ENCODE assay signal across 1 cellular context in the genomic region with DNA sequence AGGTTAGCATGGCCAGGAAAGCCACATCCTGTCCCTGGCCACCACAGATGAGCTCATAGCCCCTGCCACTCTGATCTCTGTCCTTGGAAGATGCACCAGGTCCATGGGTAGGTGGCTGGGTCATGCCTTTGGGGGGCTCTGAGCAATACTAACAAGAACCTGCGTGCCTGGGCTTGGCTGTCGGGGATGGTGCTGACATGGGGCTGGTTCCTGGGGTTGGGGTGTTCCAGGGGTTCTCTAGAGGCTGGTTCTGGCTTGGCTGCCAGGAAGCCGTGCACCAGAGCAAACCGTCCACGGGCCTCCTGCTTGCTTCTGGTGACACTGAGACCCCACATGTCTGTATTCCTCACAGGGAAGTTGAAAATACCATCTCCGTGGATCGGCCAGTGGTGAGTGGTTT.
TF ChIP-seq lines count a peak whose summit lies in the region.

No MANE protein-coding gene starts in this region.

TF ChIP-seq in K562, 482 proteins besides CTCF, POLR2A, EP300 and RAD21:
- TF ChIP-seq, protein P1, sequence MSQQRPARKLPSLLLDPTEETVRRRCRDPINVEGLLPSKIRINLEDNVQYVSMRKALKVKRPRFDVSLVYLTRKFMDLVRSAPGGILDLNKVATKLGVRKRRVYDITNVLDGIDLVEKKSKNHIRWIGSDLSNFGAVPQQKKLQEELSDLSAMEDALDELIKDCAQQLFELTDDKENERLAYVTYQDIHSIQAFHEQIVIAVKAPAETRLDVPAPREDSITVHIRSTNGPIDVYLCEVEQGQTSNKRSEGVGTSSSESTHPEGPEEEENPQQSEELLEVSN (IDR thresholded peaks at IDR 0.05; ENCODE audit: borderline replicate concordance in 1 of 2, extremely low read depth in 1 of 2, insufficient read depth in 1 of 2, insufficient read length in 1 of 2, low read depth in 1 of 2, low read length in 1 of 2, poor library complexity in 1 of 2, severe bottlenecking in 1 of 2): no peak
- TF ChIP-seq BRD4 (IDR thresholded peaks at IDR 0.05): no peak
- no peak for TF ChIP-seq ZNF589 (CRISPR knock-in tag; IDR thresholded peaks at IDR 0.05; ENCODE audit: low read depth)
- TF ChIP-seq, protein P2, sequence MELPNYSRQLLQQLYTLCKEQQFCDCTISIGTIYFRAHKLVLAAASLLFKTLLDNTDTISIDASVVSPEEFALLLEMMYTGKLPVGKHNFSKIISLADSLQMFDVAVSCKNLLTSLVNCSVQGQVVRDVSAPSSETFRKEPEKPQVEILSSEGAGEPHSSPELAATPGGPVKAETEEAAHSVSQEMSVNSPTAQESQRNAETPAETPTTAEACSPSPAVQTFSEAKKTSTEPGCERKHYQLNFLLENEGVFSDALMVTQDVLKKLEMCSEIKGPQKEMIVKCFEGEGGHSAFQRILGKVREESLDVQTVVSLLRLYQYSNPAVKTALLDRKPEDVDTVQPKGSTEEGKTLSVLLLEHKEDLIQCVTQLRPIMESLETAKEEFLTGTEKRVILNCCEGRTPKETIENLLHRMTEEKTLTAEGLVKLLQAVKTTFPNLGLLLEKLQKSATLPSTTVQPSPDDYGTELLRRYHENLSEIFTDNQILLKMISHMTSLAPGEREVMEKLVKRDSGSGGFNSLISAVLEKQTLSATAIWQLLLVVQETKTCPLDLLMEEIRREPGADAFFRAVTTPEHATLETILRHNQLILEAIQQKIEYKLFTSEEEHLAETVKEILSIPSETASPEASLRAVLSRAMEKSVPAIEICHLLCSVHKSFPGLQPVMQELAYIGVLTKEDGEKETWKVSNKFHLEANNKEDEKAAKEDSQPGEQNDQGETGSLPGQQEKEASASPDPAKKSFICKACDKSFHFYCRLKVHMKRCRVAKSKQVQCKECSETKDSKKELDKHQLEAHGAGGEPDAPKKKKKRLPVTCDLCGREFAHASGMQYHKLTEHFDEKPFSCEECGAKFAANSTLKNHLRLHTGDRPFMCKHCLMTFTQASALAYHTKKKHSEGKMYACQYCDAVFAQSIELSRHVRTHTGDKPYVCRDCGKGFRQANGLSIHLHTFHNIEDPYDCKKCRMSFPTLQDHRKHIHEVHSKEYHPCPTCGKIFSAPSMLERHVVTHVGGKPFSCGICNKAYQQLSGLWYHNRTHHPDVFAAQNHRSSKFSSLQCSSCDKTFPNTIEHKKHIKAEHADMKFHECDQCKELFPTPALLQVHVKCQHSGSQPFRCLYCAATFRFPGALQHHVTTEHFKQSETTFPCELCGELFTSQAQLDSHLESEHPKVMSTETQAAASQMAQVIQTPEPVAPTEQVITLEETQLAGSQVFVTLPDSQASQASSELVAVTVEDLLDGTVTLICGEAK (IDR thresholded peaks at IDR 0.05): no peak
- TF ChIP-seq, protein P2 (CRISPR knock-in tag; IDR thresholded peaks at IDR 0.05): no peak
- no peak for TF ChIP-seq BRF1 (IDR thresholded peaks at IDR 0.05; ENCODE audit: borderline replicate concordance, extremely low read depth, insufficient read length)
- TF ChIP-seq, protein P3, sequence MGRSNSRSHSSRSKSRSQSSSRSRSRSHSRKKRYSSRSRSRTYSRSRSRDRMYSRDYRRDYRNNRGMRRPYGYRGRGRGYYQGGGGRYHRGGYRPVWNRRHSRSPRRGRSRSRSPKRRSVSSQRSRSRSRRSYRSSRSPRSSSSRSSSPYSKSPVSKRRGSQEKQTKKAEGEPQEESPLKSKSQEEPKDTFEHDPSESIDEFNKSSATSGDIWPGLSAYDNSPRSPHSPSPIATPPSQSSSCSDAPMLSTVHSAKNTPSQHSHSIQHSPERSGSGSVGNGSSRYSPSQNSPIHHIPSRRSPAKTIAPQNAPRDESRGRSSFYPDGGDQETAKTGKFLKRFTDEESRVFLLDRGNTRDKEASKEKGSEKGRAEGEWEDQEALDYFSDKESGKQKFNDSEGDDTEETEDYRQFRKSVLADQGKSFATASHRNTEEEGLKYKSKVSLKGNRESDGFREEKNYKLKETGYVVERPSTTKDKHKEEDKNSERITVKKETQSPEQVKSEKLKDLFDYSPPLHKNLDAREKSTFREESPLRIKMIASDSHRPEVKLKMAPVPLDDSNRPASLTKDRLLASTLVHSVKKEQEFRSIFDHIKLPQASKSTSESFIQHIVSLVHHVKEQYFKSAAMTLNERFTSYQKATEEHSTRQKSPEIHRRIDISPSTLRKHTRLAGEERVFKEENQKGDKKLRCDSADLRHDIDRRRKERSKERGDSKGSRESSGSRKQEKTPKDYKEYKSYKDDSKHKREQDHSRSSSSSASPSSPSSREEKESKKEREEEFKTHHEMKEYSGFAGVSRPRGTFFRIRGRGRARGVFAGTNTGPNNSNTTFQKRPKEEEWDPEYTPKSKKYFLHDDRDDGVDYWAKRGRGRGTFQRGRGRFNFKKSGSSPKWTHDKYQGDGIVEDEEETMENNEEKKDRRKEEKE (IDR thresholded peaks at IDR 0.05; ENCODE audit: borderline replicate concordance in 1 of 2, control insufficient read depth in 1 of 2, low read depth in 2 of 2, low read length in 1 of 2): no peak
- TF ChIP-seq DPF2 (IDR thresholded peaks at IDR 0.05): no peak
- TF ChIP-seq BRD9 (IDR thresholded peaks at IDR 0.05; ENCODE audit: low read depth, partially characterized antibody): no peak
- TF ChIP-seq PML (IDR thresholded peaks at IDR 0.05; ENCODE audit: low read length): no peak
- TF ChIP-seq ARHGAP35 (IDR thresholded peaks at IDR 0.05; ENCODE audit: partially characterized antibody): no peak
- TF ChIP-seq, protein P4, sequence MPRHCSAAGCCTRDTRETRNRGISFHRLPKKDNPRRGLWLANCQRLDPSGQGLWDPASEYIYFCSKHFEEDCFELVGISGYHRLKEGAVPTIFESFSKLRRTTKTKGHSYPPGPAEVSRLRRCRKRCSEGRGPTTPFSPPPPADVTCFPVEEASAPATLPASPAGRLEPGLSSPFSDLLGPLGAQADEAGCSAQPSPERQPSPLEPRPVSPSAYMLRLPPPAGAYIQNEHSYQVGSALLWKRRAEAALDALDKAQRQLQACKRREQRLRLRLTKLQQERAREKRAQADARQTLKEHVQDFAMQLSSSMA (CRISPR knock-in tag; IDR thresholded peaks at IDR 0.05): no peak
- TF ChIP-seq, protein P5, sequence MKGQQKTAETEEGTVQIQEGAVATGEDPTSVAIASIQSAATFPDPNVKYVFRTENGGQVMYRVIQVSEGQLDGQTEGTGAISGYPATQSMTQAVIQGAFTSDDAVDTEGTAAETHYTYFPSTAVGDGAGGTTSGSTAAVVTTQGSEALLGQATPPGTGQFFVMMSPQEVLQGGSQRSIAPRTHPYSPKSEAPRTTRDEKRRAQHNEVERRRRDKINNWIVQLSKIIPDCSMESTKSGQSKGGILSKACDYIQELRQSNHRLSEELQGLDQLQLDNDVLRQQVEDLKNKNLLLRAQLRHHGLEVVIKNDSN (CRISPR knock-in tag; IDR thresholded peaks at IDR 0.05): no peak
- TF ChIP-seq ZFPM2 (CRISPR knock-in tag; IDR thresholded peaks at IDR 0.05): no peak
- TF ChIP-seq ZNF766 (CRISPR knock-in tag; conservative IDR thresholded peaks at IDR 0.05): no peak
- no peak for TF ChIP-seq TGIF2 (CRISPR knock-in tag; IDR thresholded peaks at IDR 0.05)
- no peak for TF ChIP-seq MYNN (IDR thresholded peaks at IDR 0.05)
- no peak for TF ChIP-seq MYNN (CRISPR knock-in tag; IDR thresholded peaks at IDR 0.05)
- TF ChIP-seq, protein P6, sequence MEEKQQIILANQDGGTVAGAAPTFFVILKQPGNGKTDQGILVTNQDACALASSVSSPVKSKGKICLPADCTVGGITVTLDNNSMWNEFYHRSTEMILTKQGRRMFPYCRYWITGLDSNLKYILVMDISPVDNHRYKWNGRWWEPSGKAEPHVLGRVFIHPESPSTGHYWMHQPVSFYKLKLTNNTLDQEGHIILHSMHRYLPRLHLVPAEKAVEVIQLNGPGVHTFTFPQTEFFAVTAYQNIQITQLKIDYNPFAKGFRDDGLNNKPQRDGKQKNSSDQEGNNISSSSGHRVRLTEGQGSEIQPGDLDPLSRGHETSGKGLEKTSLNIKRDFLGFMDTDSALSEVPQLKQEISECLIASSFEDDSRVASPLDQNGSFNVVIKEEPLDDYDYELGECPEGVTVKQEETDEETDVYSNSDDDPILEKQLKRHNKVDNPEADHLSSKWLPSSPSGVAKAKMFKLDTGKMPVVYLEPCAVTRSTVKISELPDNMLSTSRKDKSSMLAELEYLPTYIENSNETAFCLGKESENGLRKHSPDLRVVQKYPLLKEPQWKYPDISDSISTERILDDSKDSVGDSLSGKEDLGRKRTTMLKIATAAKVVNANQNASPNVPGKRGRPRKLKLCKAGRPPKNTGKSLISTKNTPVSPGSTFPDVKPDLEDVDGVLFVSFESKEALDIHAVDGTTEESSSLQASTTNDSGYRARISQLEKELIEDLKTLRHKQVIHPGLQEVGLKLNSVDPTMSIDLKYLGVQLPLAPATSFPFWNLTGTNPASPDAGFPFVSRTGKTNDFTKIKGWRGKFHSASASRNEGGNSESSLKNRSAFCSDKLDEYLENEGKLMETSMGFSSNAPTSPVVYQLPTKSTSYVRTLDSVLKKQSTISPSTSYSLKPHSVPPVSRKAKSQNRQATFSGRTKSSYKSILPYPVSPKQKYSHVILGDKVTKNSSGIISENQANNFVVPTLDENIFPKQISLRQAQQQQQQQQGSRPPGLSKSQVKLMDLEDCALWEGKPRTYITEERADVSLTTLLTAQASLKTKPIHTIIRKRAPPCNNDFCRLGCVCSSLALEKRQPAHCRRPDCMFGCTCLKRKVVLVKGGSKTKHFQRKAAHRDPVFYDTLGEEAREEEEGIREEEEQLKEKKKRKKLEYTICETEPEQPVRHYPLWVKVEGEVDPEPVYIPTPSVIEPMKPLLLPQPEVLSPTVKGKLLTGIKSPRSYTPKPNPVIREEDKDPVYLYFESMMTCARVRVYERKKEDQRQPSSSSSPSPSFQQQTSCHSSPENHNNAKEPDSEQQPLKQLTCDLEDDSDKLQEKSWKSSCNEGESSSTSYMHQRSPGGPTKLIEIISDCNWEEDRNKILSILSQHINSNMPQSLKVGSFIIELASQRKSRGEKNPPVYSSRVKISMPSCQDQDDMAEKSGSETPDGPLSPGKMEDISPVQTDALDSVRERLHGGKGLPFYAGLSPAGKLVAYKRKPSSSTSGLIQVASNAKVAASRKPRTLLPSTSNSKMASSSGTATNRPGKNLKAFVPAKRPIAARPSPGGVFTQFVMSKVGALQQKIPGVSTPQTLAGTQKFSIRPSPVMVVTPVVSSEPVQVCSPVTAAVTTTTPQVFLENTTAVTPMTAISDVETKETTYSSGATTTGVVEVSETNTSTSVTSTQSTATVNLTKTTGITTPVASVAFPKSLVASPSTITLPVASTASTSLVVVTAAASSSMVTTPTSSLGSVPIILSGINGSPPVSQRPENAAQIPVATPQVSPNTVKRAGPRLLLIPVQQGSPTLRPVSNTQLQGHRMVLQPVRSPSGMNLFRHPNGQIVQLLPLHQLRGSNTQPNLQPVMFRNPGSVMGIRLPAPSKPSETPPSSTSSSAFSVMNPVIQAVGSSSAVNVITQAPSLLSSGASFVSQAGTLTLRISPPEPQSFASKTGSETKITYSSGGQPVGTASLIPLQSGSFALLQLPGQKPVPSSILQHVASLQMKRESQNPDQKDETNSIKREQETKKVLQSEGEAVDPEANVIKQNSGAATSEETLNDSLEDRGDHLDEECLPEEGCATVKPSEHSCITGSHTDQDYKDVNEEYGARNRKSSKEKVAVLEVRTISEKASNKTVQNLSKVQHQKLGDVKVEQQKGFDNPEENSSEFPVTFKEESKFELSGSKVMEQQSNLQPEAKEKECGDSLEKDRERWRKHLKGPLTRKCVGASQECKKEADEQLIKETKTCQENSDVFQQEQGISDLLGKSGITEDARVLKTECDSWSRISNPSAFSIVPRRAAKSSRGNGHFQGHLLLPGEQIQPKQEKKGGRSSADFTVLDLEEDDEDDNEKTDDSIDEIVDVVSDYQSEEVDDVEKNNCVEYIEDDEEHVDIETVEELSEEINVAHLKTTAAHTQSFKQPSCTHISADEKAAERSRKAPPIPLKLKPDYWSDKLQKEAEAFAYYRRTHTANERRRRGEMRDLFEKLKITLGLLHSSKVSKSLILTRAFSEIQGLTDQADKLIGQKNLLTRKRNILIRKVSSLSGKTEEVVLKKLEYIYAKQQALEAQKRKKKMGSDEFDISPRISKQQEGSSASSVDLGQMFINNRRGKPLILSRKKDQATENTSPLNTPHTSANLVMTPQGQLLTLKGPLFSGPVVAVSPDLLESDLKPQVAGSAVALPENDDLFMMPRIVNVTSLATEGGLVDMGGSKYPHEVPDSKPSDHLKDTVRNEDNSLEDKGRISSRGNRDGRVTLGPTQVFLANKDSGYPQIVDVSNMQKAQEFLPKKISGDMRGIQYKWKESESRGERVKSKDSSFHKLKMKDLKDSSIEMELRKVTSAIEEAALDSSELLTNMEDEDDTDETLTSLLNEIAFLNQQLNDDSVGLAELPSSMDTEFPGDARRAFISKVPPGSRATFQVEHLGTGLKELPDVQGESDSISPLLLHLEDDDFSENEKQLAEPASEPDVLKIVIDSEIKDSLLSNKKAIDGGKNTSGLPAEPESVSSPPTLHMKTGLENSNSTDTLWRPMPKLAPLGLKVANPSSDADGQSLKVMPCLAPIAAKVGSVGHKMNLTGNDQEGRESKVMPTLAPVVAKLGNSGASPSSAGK (IDR thresholded peaks at IDR 0.05): no peak
- no peak for TF ChIP-seq ZNF134 (CRISPR knock-in tag; conservative IDR thresholded peaks at IDR 0.05)
- TF ChIP-seq, protein P7, sequence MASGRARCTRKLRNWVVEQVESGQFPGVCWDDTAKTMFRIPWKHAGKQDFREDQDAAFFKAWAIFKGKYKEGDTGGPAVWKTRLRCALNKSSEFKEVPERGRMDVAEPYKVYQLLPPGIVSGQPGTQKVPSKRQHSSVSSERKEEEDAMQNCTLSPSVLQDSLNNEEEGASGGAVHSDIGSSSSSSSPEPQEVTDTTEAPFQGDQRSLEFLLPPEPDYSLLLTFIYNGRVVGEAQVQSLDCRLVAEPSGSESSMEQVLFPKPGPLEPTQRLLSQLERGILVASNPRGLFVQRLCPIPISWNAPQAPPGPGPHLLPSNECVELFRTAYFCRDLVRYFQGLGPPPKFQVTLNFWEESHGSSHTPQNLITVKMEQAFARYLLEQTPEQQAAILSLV (tag; IDR thresholded peaks at IDR 0.05): no peak
- no peak for TF ChIP-seq BRCA1 (IDR thresholded peaks at IDR 0.05)
- no peak for TF ChIP-seq BRCA1 (CRISPR knock-in tag; IDR thresholded peaks at IDR 0.05)
